Comparison of ENCODE assay signal across 15 cellular contexts in the genomic region with DNA sequence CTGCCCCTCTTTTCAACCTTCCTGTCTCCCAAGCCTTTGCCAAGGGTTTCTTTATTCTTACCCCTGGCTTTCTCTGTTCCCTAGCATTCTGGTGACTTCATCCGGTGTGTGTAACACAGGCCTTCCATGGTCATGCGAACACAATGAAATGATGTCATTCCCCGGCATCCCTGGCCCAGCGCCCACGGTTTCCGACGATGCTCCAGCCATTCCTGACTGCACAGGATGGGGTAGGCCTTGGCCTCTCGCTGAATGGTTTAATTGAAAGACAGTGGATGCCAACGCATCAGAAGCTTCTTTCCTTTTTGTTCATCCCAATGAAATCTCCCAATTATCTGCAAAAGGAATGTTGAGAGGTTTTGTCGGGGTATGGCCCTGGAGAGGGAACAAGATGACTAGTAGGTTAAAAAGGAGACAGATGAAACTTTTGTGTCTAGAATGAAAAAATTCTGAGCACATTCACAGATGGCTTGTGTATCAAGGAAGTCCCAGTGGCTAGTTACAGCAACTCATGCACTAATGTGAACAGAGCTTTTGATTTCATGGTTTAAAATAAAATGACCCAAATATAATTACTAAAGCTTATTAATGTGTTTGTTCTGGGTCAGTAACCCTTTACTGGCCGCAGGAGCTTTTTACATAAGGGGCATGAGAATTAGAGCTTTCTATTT.
DNase-seq lines count a peak whose midpoint lies in the region; ATAC-seq and TF ChIP-seq lines count a peak whose summit lies in the region.
"Had no signal": no experiment of that assay in that cellular context is flagged by ENCODE, and none has a peak within 500 bp of the region (broad histone marks: within the 10 kb centered on the region; RNA-seq: fewer than 3 reads in every experiment).

No MANE protein-coding gene starts in this region.

- no peak for TF ChIP-seq CTCF in fibroblast of pulmonary artery (IDR thresholded peaks at IDR 0.05; ENCODE audit: low read length, missing control alignments)
- no peak for TF ChIP-seq CTCF in type B pancreatic cell (conservative IDR thresholded peaks at IDR 0.05)

- in situ Hi-C loops in SK-MEL-5 (cut with HindIII; ENCODE audit: low pct_unique_long_range_greater_than_20kb, low sequenced_read_pairs) = no loop called here

- H3K27ac Mint-ChIP-seq in type B pancreatic cell = no peak overlapping the region
- H3K27ac Mint-ChIP-seq in stimulated activated naive B cell treated with anti-CD40 and anti-IgM and Interleukin-4, amounts not matched to agents 10 μg/mL and 1 μg/mL and 100 μg/mL, for 72 hours = no peak overlapping the region
- no peak overlapping the region for H3K27ac Mint-ChIP-seq in activated T-cell treated with anti-CD3 and anti-CD28 coated beads, Interleukin-2, amount 50 U/mL, for 72 hours
- H3K27ac Mint-ChIP-seq: activated B cell treated with CpG ODN at 0.5 μM for 24 hours had no signal

- H3K36me3 Mint-ChIP-seq in type B pancreatic cell = no peaks in the 10 kb centered on the region
- H3K36me3 Mint-ChIP-seq in stimulated activated naive B cell treated with anti-CD40 and anti-IgM and Interleukin-4, amounts not matched to agents 10 μg/mL and 1 μg/mL and 100 μg/mL, for 72 hours = no peaks in the 10 kb centered on the region
- no peaks in the 10 kb centered on the region for H3K36me3 Mint-ChIP-seq in activated T-cell treated with anti-CD3 and anti-CD28 coated beads, Interleukin-2, amount 50 U/mL, for 72 hours (ENCODE audit: insufficient read depth in 2 of 2)

- DNase-seq in SK-MEL-5 (ENCODE audit: low read depth, low spot score) (peak; percentile 25), fibroblast of pulmonary artery (ENCODE audit: low read depth) (peak; percentile 90), medulla oblongata (ENCODE audit: extremely low spot score) (peak; percentile 56), substantia nigra (lab: John Stamatoyannopoulos, UW) (peak in 36 of 49 donors; percentile 6 to 76 (median 43)), type B pancreatic cell (ENCODE audit: extremely low spot score, unreplicated experiment) (no peak)
- no peak for DNase-seq in stimulated activated naive B cell treated with anti-CD40 and anti-IgM and Interleukin-4, amounts not matched to agents 10 μg/mL and 1 μg/mL and 100 μg/mL, for 72 hours
- no peak for DNase-seq in activated T-cell treated with anti-CD3 and anti-CD28 coated beads, Interleukin-2, amount 50 U/mL, for 72 hours
- DNase-seq: activated B cell treated with CpG ODN at 0.5 μM for 24 hours; activated T-cell treated with anti-CD3 and anti-CD28 coated beads, Interleukin-2, amount 50 U/mL, for 1 hour; body of pancreas; Calu3; esophagus squamous epithelium; left colon; NCI-H524 had no signal

- no peaks in the 10 kb centered on the region for H3K27me3 Mint-ChIP-seq in type B pancreatic cell
- H3K27me3 Mint-ChIP-seq in stimulated activated naive B cell treated with anti-CD40 and anti-IgM and Interleukin-4, amounts not matched to agents 10 μg/mL and 1 μg/mL and 100 μg/mL, for 72 hours = peaks cover 0 to 6% of the 10 kb centered on the region in 2 donors
- no peaks in the 10 kb centered on the region for H3K27me3 Mint-ChIP-seq in activated T-cell treated with anti-CD3 and anti-CD28 coated beads, Interleukin-2, amount 50 U/mL, for 72 hours (ENCODE audit: low read depth)

- ATAC-seq in stimulated activated naive B cell treated with anti-CD40 and anti-IgM and Interleukin-4, amounts not matched to agents 10 μg/mL and 1 μg/mL and 100 μg/mL, for 72 hours (replicated peaks) = no peak
- no peak for ATAC-seq in activated T-cell treated with anti-CD3 and anti-CD28 coated beads, Interleukin-2, amount 50 U/mL, for 72 hours (replicated peaks in 1 of 2)
- ATAC-seq: body of pancreas, left colon had no signal

- H3K4me3 Mint-ChIP-seq in type B pancreatic cell = no peak overlapping the region
- no peak overlapping the region for H3K4me3 Mint-ChIP-seq in stimulated activated naive B cell treated with anti-CD40 and anti-IgM and Interleukin-4, amounts not matched to agents 10 μg/mL and 1 μg/mL and 100 μg/mL, for 72 hours
- no peak overlapping the region for H3K4me3 Mint-ChIP-seq in activated T-cell treated with anti-CD3 and anti-CD28 coated beads, Interleukin-2, amount 50 U/mL, for 72 hours
- H3K4me3 Mint-ChIP-seq: activated B cell treated with CpG ODN at 0.5 μM for 24 hours had no signal

- no peaks in the 10 kb centered on the region for H3K4me1 Mint-ChIP-seq in type B pancreatic cell (ENCODE audit: unreplicated experiment)
- no peaks in the 10 kb centered on the region for H3K4me1 Mint-ChIP-seq in stimulated activated naive B cell treated with anti-CD40 and anti-IgM and Interleukin-4, amounts not matched to agents 10 μg/mL and 1 μg/mL and 100 μg/mL, for 72 hours
- no peaks in the 10 kb centered on the region for H3K4me1 Mint-ChIP-seq in activated T-cell treated with anti-CD3 and anti-CD28 coated beads, Interleukin-2, amount 50 U/mL, for 72 hours (ENCODE audit: low read depth)
- H3K4me1 Mint-ChIP-seq: activated B cell treated with CpG ODN at 0.5 μM for 24 hours had no signal

- peaks cover 4% of the 10 kb centered on the region for H3K9me3 Mint-ChIP-seq in type B pancreatic cell
- peaks cover 3 to 5% of the 10 kb centered on the region in 2 donors for H3K9me3 Mint-ChIP-seq in stimulated activated naive B cell treated with anti-CD40 and anti-IgM and Interleukin-4, amounts not matched to agents 10 μg/mL and 1 μg/mL and 100 μg/mL, for 72 hours
- peaks cover 1 to 5% of the 10 kb centered on the region in 2 donors for H3K9me3 Mint-ChIP-seq in activated T-cell treated with anti-CD3 and anti-CD28 coated beads, Interleukin-2, amount 50 U/mL, for 72 hours

- peak overlapping the region; percentile 11 for H3K27ac ChIP-seq in substantia nigra (ENCODE audit: low read depth, low read length, poor library complexity, severe bottlenecking)
- H3K27ac ChIP-seq: body of pancreas, esophagus squamous epithelium, SJSA1 had no signal

- H3K4me3 ChIP-seq in fibroblast of pulmonary artery (replicated peaks; ENCODE audit: low read depth, low read length) = no peak overlapping the region
- H3K4me3 ChIP-seq: body of pancreas, esophagus squamous epithelium, SJSA1 had no signal

Comparison
In these comparisons a context has a peak if more than half of its experiments do, and no peak if none do; other contexts are left out.
1. DNase-seq: peak in SK-MEL-5 (single experiment), fibroblast of pulmonary artery (single experiment), medulla oblongata (single experiment) and substantia nigra (36 of 49); none in type B pancreatic cell (single experiment), stimulated activated naive B cell treated with anti-CD40 and anti-IgM and Interleukin-4, amounts not matched to agents 10 μg/mL and 1 μg/mL and 100 μg/mL, for 72 hours (single experiment) and activated T-cell treated with anti-CD3 and anti-CD28 coated beads, Interleukin-2, amount 50 U/mL, for 72 hours (0 of 2).